1 cellular context compared by ENCODE assay signal in genomic region chr10:104254493-104255243, GRCh38.
TF ChIP-seq lines count a peak whose summit lies in the region.

Gene GSTO1, plus strand, starts transcription at chr10:104254892. Its CDS starts 37 bp downstream, at chr10:104254929.

TF ChIP-seq in H1, 55 proteins besides CTCF, POLR2A, EP300 and RAD21 (continued from another document):
- TF ChIP-seq ATF3 (IDR thresholded peaks at IDR 0.05; ENCODE audit: insufficient read depth, low read depth, low read length), result no peak
- 0 out of 4 replicates have a peak, but pooled peaks of 1 of the 2 experiments have one; percentile 60 for TF ChIP-seq HDAC2 (IDR thresholded peaks at IDR 0.05; ENCODE audit: borderline replicate concordance in 1 of 2, low read depth in 2 of 2, low read length in 2 of 2)
